In genomic region chr1:190792873-190793272, GRCh38 we compare ENCODE assay signal across 39 cellular contexts.
"Had no signal": no experiment of that assay in that cellular context is flagged by ENCODE, and none has a peak within 500 bp of the region (broad histone marks: within the 10 kb centered on the region; RNA-seq: fewer than 3 reads in every experiment).

No MANE protein-coding gene starts in this region.

- H3K4me1 Mint-ChIP-seq: activated CD4-positive, alpha-beta memory T cell treated with anti-CD3 and anti-CD28 coated beads, Interleukin-2, amount 10 ng/mL, durations not matched to agents 7 days and 5 days; activated CD8-positive, alpha-beta memory T cell treated with anti-CD3 and anti-CD28 coated beads, Interleukin-2, amount 10 ng/mL, durations not matched to agents 7 days and 5 days had no signal

- H3K27ac Mint-ChIP-seq: activated CD4-positive, alpha-beta memory T cell treated with anti-CD3 and anti-CD28 coated beads, Interleukin-2, amount 10 ng/mL, durations not matched to agents 7 days and 5 days; activated CD8-positive, alpha-beta memory T cell treated with anti-CD3 and anti-CD28 coated beads, Interleukin-2, amount 10 ng/mL, durations not matched to agents 7 days and 5 days; activated naive CD4-positive, alpha-beta T cell treated with anti-CD3 and anti-CD28 coated beads, Interleukin-2, amount 50 U/mL, for 72 hours; activated T-cell treated with anti-CD3 and anti-CD28 coated beads, Interleukin-2, amount 50 U/mL, for 72 hours; activated T-helper 2 cell treated with anti-CD3 and anti-CD28 coated beads, Interferon-gamma antibody, Interleukin-2, Interleukin-4, amounts not matched to agents 10 μg/mL and 5 μg/mL and 100 μg/mL, durations not matched to agents 14 hours and 24 hours and 36 hours had no signal

- H3K4me3 Mint-ChIP-seq: activated CD4-positive, alpha-beta memory T cell treated with anti-CD3 and anti-CD28 coated beads, Interleukin-2, amount 10 ng/mL, durations not matched to agents 7 days and 5 days; activated CD8-positive, alpha-beta memory T cell treated with anti-CD3 and anti-CD28 coated beads, Interleukin-2, amount 10 ng/mL, durations not matched to agents 7 days and 5 days; activated T-cell treated with anti-CD3 and anti-CD28 coated beads, Interleukin-2, amount 50 U/mL, for 72 hours had no signal

- H3K27ac ChIP-seq: adrenal gland, body of pancreas, breast epithelium, Peyer's patch, VCaP had no signal

- H3K9me3 ChIP-seq: adrenal gland, body of pancreas, breast epithelium, MG63, Peyer's patch had no signal

- H3K4me1 ChIP-seq: adrenal gland, body of pancreas, breast epithelium, Peyer's patch had no signal

- H3K36me3 ChIP-seq: adrenal gland, breast epithelium, MG63, Peyer's patch had no signal

- H3K4me3 ChIP-seq: adrenal gland, body of pancreas, breast epithelium, MG63, Peyer's patch had no signal

- DNase-seq: activated CD4-positive, alpha-beta memory T cell treated with anti-CD3 and anti-CD28 coated beads, Interleukin-2, amount 10 ng/mL, durations not matched to agents 7 days and 5 days; activated CD4-positive, alpha-beta T cell treated with anti-CD3 and anti-CD28 coated beads for 1 hour; activated CD4-positive, alpha-beta T cell treated with anti-CD3 and anti-CD28 coated beads for 48 hours; activated CD4-positive, CD25-positive, alpha-beta regulatory T cell; activated CD8-positive, alpha-beta memory T cell treated with anti-CD3 and anti-CD28 coated beads for 24 hours; activated CD8-positive, alpha-beta memory T cell treated with anti-CD3 and anti-CD28 coated beads, Interleukin-2, amount 10 ng/mL, durations not matched to agents 7 days and 5 days; activated gamma-delta T cell; activated naive CD4-positive, alpha-beta T cell treated with Interleukin-2 at 50 U/mL for 16 hours; activated T-cell treated with anti-CD3 and anti-CD28 coated beads, Interleukin-2, amount 50 U/mL, for 1 hour; activated T-cell treated with anti-CD3 and anti-CD28 coated beads, Interleukin-2, amount 50 U/mL, for 72 hours; adrenal gland; body of pancreas; Kasumi-1; KG1; MG63; NCI-H1048; NCI-H1105 treated with DMSO at 0.1 percent for 48 hours; NCI-H1436; NCI-H1694; NCI-H1930; NCI-H2081 treated with DMSO at 0.1 percent for 48 hours; NCI-H226; NCI-H446 treated with DMSO at 0.1 percent for 48 hours; NCI-H524; NCI-H69; PC-3; Peyer's patch; RPMI8226; SIG-M5; SW 1271; T-helper 1 cell; T-helper 2 cell; T-helper 9 cell had no signal

- H3K27me3 Mint-ChIP-seq: activated CD4-positive, alpha-beta memory T cell treated with anti-CD3 and anti-CD28 coated beads, Interleukin-2, amount 10 ng/mL, durations not matched to agents 7 days and 5 days; activated CD8-positive, alpha-beta memory T cell treated with anti-CD3 and anti-CD28 coated beads, Interleukin-2, amount 10 ng/mL, durations not matched to agents 7 days and 5 days had no signal

- H3K36me3 Mint-ChIP-seq: activated CD8-positive, alpha-beta memory T cell treated with anti-CD3 and anti-CD28 coated beads, Interleukin-2, amount 10 ng/mL, durations not matched to agents 7 days and 5 days had no signal

- ATAC-seq: activated CD8-positive, alpha-beta memory T cell treated with anti-CD3 and anti-CD28 coated beads, Interleukin-2, amount 10 ng/mL, durations not matched to agents 7 days and 5 days; activated naive CD4-positive, alpha-beta T cell treated with anti-CD3 and anti-CD28 coated beads, Interleukin-2, amount 50 U/mL, for 72 hours; activated T-cell treated with anti-CD3 and anti-CD28 coated beads, Interleukin-2, amount 50 U/mL, for 72 hours; body of pancreas; PC-3; Right ventricle myocardium inferior; SK-N-SH treated with all-trans-retinoic acid at 6 μM for 48 hours had no signal

- H3K27me3 ChIP-seq: adrenal gland, body of pancreas, breast epithelium, MG63, Peyer's patch had no signal
